ENCODE assay signal across 8 cellular contexts in the genomic region with DNA sequence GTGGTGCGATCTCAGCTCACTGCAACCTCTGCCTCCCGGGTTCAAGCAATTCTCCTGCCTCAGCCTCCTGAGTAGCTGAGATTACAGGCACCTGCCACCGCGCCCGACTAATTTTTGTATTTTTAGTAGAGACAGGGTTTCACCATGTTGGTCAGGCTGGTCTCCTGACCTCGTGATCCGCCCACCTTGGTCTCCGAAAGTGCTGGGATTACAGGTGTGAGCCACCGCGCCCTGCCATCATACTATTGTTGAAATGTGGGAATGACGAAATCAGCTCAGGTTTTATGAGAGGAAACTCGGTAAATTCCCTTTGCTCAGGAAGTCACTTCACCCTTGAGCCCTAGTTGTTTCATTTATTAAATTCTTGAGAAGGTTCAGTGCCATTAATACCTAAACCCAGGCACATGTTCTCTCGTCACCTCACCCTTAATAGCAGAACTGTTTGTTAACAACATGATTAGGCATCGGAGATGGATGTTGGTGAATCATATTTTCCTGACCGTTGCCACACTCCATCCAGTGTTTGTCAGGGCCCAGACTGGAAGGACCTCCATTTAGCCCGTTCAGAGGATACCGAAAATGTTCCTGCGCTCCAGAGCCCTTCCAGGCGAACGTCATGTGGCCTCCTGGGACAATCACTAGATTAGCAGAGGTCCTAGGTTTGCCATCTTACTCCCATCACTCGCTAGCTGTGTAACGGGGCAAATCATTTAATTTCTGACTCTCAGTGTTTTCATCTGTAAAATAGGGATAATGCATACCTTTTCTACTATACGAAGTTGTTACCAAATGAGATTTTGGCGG. TPM values are rescaled to one million over a fixed set of nuclear protein-coding genes. Genes with fewer than 3 reads are reported as not detected.
DNase-seq lines count a peak whose midpoint lies in the region; ATAC-seq and TF ChIP-seq lines count a peak whose summit lies in the region.

No MANE protein-coding gene starts in this region.

- H3K27me3 Mint-ChIP-seq in progenitor cell of endocrine pancreas = no peaks in the 10 kb centered on the region

- no peak overlapping the region for H3K4me3 ChIP-seq in RWPE2 (ENCODE audit: severe bottlenecking)
- H3K4me3 ChIP-seq in smooth muscle cell = no peak overlapping the region

- no peak for TF ChIP-seq CTCF in RWPE2 (IDR thresholded peaks at IDR 0.05; ENCODE audit: poor library complexity, severe bottlenecking)
- TF ChIP-seq CTCF in smooth muscle cell (IDR thresholded peaks at IDR 0.05; ENCODE audit: borderline replicate concordance, insufficient read depth, poor library complexity, severe bottlenecking) = no peak
- no peak for TF ChIP-seq CTCF in progenitor cell of endocrine pancreas (IDR thresholded peaks at IDR 0.05; ENCODE audit: unreplicated experiment)

- H3K9me3 ChIP-seq in RWPE2 (ENCODE audit: severe bottlenecking) = no peaks in the 10 kb centered on the region
- H3K9me3 ChIP-seq in smooth muscle cell (replicated peaks; ENCODE audit: low read depth) = no peaks in the 10 kb centered on the region

- peaks cover 5% of the 10 kb centered on the region for H3K9me3 Mint-ChIP-seq in progenitor cell of endocrine pancreas (ENCODE audit: low read depth)

- no peak overlapping the region for H3K9ac ChIP-seq in smooth muscle cell (ENCODE audit: low read depth)

- H3K27ac ChIP-seq in RWPE2 (ENCODE audit: poor library complexity, severe bottlenecking) = peak overlapping the region; percentile 12
- no peak overlapping the region for H3K27ac ChIP-seq in smooth muscle cell (ENCODE audit: low read depth)

- no peak overlapping the region for H3K4me2 ChIP-seq in smooth muscle cell

- no peak overlapping the region for H2AFZ ChIP-seq in smooth muscle cell (ENCODE audit: low read depth)

- peaks cover 11% of the 10 kb centered on the region for H3K36me3 ChIP-seq in RWPE2 (ENCODE audit: low read depth)
- no peaks in the 10 kb centered on the region for H3K36me3 ChIP-seq in smooth muscle cell (ENCODE audit: low read depth)

- H3K4me3 Mint-ChIP-seq in progenitor cell of endocrine pancreas (ENCODE audit: low read depth) = no peak overlapping the region

- H3K27me3 ChIP-seq in RWPE2 (ENCODE audit: insufficient read depth, poor library complexity, severe bottlenecking) = no peaks in the 10 kb centered on the region
- H3K27me3 ChIP-seq in smooth muscle cell (ENCODE audit: low read depth) = no peaks in the 10 kb centered on the region

- peaks cover 33% of the 10 kb centered on the region for H4K20me1 ChIP-seq in smooth muscle cell (ENCODE audit: low read depth)

- ATAC-seq in GM18517 (IDR thresholded peaks at IDR 0.05; ENCODE audit: unreplicated experiment) = peak; percentile 68
- peak; percentile 56 for ATAC-seq in GM21737 (IDR thresholded peaks at IDR 0.05; ENCODE audit: unreplicated experiment)
- no peak for ATAC-seq in RWPE2 (ENCODE audit: low read depth)

- peaks cover 16% of the 10 kb centered on the region for H3K36me3 Mint-ChIP-seq in progenitor cell of endocrine pancreas (ENCODE audit: insufficient read depth)

- H3F3A ChIP-seq in smooth muscle cell (ENCODE audit: low read depth) = no peaks in the 10 kb centered on the region

- no peak for DNase-seq in RWPE2 (ENCODE audit: low spot score)
- DNase-seq in lung microvascular endothelial cell (ENCODE audit: low read depth in 2 of 2) = peak; percentile 48 to 72
- DNase-seq in smooth muscle cell (lab: John Stamatoyannopoulos, UW; ENCODE audit: unreplicated experiment) = no peak
- DNase-seq in retina = no peak
- no peak for DNase-seq in NCI-H1105 treated with DMSO at 0.1 percent for 48 hours (lab: John Stamatoyannopoulos, UW)
- no peak for DNase-seq in progenitor cell of endocrine pancreas (ENCODE audit: low spot score, unreplicated experiment)

- H3K79me2 ChIP-seq in smooth muscle cell (ENCODE audit: low read depth) = peaks cover 9% of the 10 kb centered on the region

- no peak overlapping the region for H3K27ac Mint-ChIP-seq in progenitor cell of endocrine pancreas

- H3K4me1 Mint-ChIP-seq in progenitor cell of endocrine pancreas (ENCODE audit: low read depth) = no peaks in the 10 kb centered on the region

- peaks cover 19% of the 10 kb centered on the region for H3K4me1 ChIP-seq in RWPE2 (ENCODE audit: insufficient read depth, poor library complexity, severe bottlenecking)
- H3K4me1 ChIP-seq in smooth muscle cell (ENCODE audit: low read depth) = no peaks in the 10 kb centered on the region

- WGBS in smooth muscle cell (ENCODE audit: low lambda C conversion rate) = 97% methylated on average over 24 of the region's 24 CpGs

RNA-seq across cellular contexts. Expression of gene CREBRF, which starts 20.0 kb away (rescaled TPM):
- total RNA-seq in lung microvascular endothelial cell (14.8 and 26.4 TPM in 2 replicates), smooth muscle cell (11.3 and 18.5 TPM in 2 replicates), progenitor cell of endocrine pancreas (17.4 and 17.8 TPM in 2 replicates)
- 6.9 and 8.1 TPM in 2 replicates for polyA plus RNA-seq in smooth muscle cell

RNA-seq across cellular contexts. Expression of gene ATP6V0E1, which starts 52.5 kb away (rescaled TPM):
- 318 and 553 TPM in 2 replicates for total RNA-seq in lung microvascular endothelial cell
- total RNA-seq in smooth muscle cell = 201 and 247 TPM in 2 replicates
- polyA plus RNA-seq in smooth muscle cell = 431 and 445 TPM in 2 replicates
- total RNA-seq in progenitor cell of endocrine pancreas = 137 and 142 TPM in 2 replicates

Comparison
In these comparisons a context has a peak if more than half of its experiments do, and no peak if none do; other contexts are left out.
1. DNase-seq: peak in lung microvascular endothelial cell (2 of 2); none in RWPE2 (single experiment), smooth muscle cell (single experiment), retina (single experiment), NCI-H1105 treated with DMSO at 0.1 percent for 48 hours (single experiment) and progenitor cell of endocrine pancreas (single experiment).